ENCODE assay signal across 17 cellular contexts in genomic region chr4:81084624-81085023, GRCh38. TPM values are rescaled to one million over a fixed set of nuclear protein-coding genes. Genes with fewer than 3 reads are reported as not detected.
"Had no signal": no experiment of that assay in that cellular context is flagged by ENCODE, and none has a peak within 500 bp of the region (broad histone marks: within the 10 kb centered on the region; RNA-seq: fewer than 3 reads in every experiment).

No MANE protein-coding gene starts in this region.

- H3K4me3 ChIP-seq: ascending aorta, breast epithelium, ovary, sigmoid colon, spleen, stomach, thoracic aorta, upper lobe of right lung had no signal

- H3K9me3 ChIP-seq: ascending aorta, breast epithelium, ovary, sigmoid colon, spleen, stomach, thoracic aorta, upper lobe of right lung had no signal

- H3K4me1 ChIP-seq: ascending aorta, breast epithelium, sigmoid colon, spleen, stomach, upper lobe of right lung had no signal

- ATAC-seq: activated T-helper 17 cell treated with anti-CD3 and anti-CD28 coated beads, Interleukin-2, amount 50 U/mL, for 72 hours; effector memory CD8-positive, alpha-beta T cell had no signal

- H3K36me3 ChIP-seq: ascending aorta, breast epithelium, ovary, sigmoid colon, spleen, stomach, thoracic aorta, upper lobe of right lung had no signal

- H3K27me3 ChIP-seq: ascending aorta, breast epithelium, ovary, sigmoid colon, spleen, stomach, upper lobe of right lung had no signal

- H3K27ac ChIP-seq: ascending aorta, breast epithelium, ovary, sigmoid colon, spleen, stomach, thoracic aorta, upper lobe of right lung had no signal

- DNase-seq: activated CD4-positive, CD25-positive, alpha-beta regulatory T cell treated with anti-CD3 and anti-CD28 coated beads, Interleukin-2, amount 50 U/mL, for 72 hours; activated naive CD4-positive, alpha-beta T cell treated with Interleukin-2 at 50 U/mL for 16 hours; cerebellar nuclear complex; effector memory CD8-positive, alpha-beta T cell; glutamatergic neuron; hypothalamus; ovary; sigmoid colon; spleen; stomach; T-helper 1 cell; upper lobe of right lung had no signal

RNA-seq across cellular contexts. Expression of gene BMP3, which starts 54.1 kb away (rescaled TPM):
- total RNA-seq: ascending aorta, pulmonary artery endothelial cell had no signal
